In the genomic region with DNA sequence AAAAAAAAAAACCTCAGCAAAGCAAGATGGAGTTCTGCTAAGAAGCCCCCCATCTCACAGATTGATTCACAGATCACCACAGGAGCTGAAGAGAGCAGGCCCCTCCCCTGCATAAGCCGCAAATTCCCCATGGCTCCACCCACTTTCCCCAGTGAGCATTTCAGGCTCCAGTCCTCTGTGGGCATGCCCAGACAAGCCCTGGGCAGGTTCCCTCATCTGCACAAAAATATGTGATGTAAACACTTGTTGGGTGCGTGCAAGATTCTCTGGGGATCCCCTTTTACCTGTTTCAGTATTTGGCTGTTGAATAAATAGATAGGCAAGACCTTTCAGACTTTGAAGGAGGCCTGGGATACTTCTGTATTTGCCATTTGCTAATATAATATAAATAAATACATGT, we compare ENCODE assay signal across 11 cellular contexts.
A peak's percentile ranks its signal among the peaks of the same experiment; 100 is the strongest.
DNase-seq lines count a peak whose midpoint lies in the region; ATAC-seq lines count a peak whose summit lies in the region.
"Had no signal": no experiment of that assay in that cellular context is flagged by ENCODE, and none has a peak within 500 bp of the region (broad histone marks: within the 10 kb centered on the region; RNA-seq: fewer than 3 reads in every experiment).

No MANE protein-coding gene starts in this region.

- no peaks in the 10 kb centered on the region for H3F3A ChIP-seq in GM23248 (ENCODE audit: insufficient read depth)

- WGBS in GM23248 (ENCODE audit: low coverage in 1 of 2, low lambda C conversion rate in 2 of 2, missing lambda C conversion rate in 2 of 2), 2 experiments, result 39 to 46% methylated on average over 2 of the region's 2 CpGs

- H3K27ac ChIP-seq in Karpas-422 (ENCODE audit: low read length) (no peak overlapping the region), GM23248 (no peak overlapping the region)
- H3K27ac ChIP-seq: stomach had no signal

- H3K27me3 ChIP-seq in Karpas-422 (ENCODE audit: low read length) (no peaks in the 10 kb centered on the region), GM23248 (replicated peaks; ENCODE audit: insufficient read depth) (no peaks in the 10 kb centered on the region)
- H3K27me3 ChIP-seq: stomach had no signal

- H3K36me3 ChIP-seq in Karpas-422 (ENCODE audit: insufficient read depth, low read length), result no peaks in the 10 kb centered on the region
- no peaks in the 10 kb centered on the region for H3K36me3 ChIP-seq in GM23248 (ENCODE audit: low read depth)
- H3K36me3 ChIP-seq: stomach had no signal

- H2AFZ ChIP-seq in Karpas-422 (ENCODE audit: low read length), result no peak overlapping the region
- H2AFZ ChIP-seq in GM23248, result no peak overlapping the region

- no peak overlapping the region for H3K4me2 ChIP-seq in Karpas-422 (ENCODE audit: low read depth, low read length, poor library complexity, severe bottlenecking)
- no peak overlapping the region for H3K4me2 ChIP-seq in GM23248 (ENCODE audit: unreplicated experiment)

- H3K9ac ChIP-seq in Karpas-422 (ENCODE audit: low read length) (no peak overlapping the region), GM23248 (no peak overlapping the region)

- H4K20me1 ChIP-seq in Karpas-422 (ENCODE audit: insufficient read depth, low read depth, low read length) (no peaks in the 10 kb centered on the region), GM23248 (ENCODE audit: insufficient read depth) (no peaks in the 10 kb centered on the region)

- H3K9me2 ChIP-seq in Karpas-422 (replicated peaks; ENCODE audit: insufficient read depth, low read length) (no peaks in the 10 kb centered on the region), GM23248 (ENCODE audit: insufficient read depth) (no peaks in the 10 kb centered on the region)

- peak; percentile 84 for ATAC-seq in HG02610 (IDR thresholded peaks at IDR 0.05; ENCODE audit: unreplicated experiment)

- no peaks in the 10 kb centered on the region for H3K79me2 ChIP-seq in Karpas-422 (ENCODE audit: low read length)
- H3K79me2 ChIP-seq in GM23248 (ENCODE audit: insufficient read depth), result no peaks in the 10 kb centered on the region

- peak; percentile 3 for DNase-seq in NCI-H2171 treated with DMSO at 0.1 percent for 48 hours (lab: John Stamatoyannopoulos, UW)
- DNase-seq in NCI-H2171 (lab: John Stamatoyannopoulos, UW), result no peak
- DNase-seq in NAMALWA (ENCODE audit: low spot score), result peak; percentile 10
- peak; percentile 3 for DNase-seq in iris pigment epithelial cell (ENCODE audit: low read depth)
- no peak for DNase-seq in Karpas-422
- DNase-seq in GM23248, result no peak
- DNase-seq in NCI-H187 treated with DMSO at 0.1 percent for 48 hours (lab: John Stamatoyannopoulos, UW), result no peak
- DNase-seq: nucleus accumbens, OCI-M1, stomach had no signal

- H3K4me1 ChIP-seq in Karpas-422 (ENCODE audit: low read length), result no peaks in the 10 kb centered on the region
- H3K4me1 ChIP-seq in GM23248 (ENCODE audit: insufficient read depth), result no peaks in the 10 kb centered on the region

- in situ Hi-C loops in GM23248 (cut with MboI), result no loop called here

- H3K4me3 ChIP-seq in Karpas-422 (ENCODE audit: low read length), result no peak overlapping the region
- H3K4me3 ChIP-seq in GM23248, result no peak overlapping the region
- H3K4me3 ChIP-seq: stomach had no signal

- peaks cover 17% of the 10 kb centered on the region for H3K9me3 ChIP-seq in Karpas-422 (ENCODE audit: low read length)
- no peaks in the 10 kb centered on the region for H3K9me3 ChIP-seq in GM23248 (ENCODE audit: low read depth)

Comparison
In these comparisons a context has a peak if more than half of its experiments do, and no peak if none do; other contexts are left out.
1. DNase-seq: peak in NCI-H2171 treated with DMSO at 0.1 percent for 48 hours (single experiment), NAMALWA (single experiment) and iris pigment epithelial cell (single experiment); none in NCI-H2171 (single experiment), Karpas-422 (single experiment), GM23248 (single experiment) and NCI-H187 treated with DMSO at 0.1 percent for 48 hours (single experiment).